In genomic region chr9:126223798-126224531, GRCh38 we compare ENCODE assay signal across 23 cellular contexts.
"Had no signal": no experiment of that assay in that cellular context is flagged by ENCODE, and none has a peak within 500 bp of the region (broad histone marks: within the 10 kb centered on the region; RNA-seq: fewer than 3 reads in every experiment).

No MANE protein-coding gene starts in this region.

- ATAC-seq: effector memory CD8-positive, alpha-beta T cell; gastroesophageal sphincter had no signal

- H3K27ac ChIP-seq: epithelial cell of prostate, esophagus squamous epithelium, gastroesophageal sphincter, left ventricle myocardium inferior, lower lobe of right lung, neutrophil, right atrium auricular region, sigmoid colon, skin epidermis, stomach, thoracic aorta, transverse colon had no signal

- H3K4me3 Mint-ChIP-seq: dendritic cell treated with granulocyte-macrophage colony-stimulating factor and Interleukin-4, amounts not matched to agents 40 ng/mL and 50 ng/mL, for 4 days; effector memory CD8-positive, alpha-beta T cell; immature natural killer cell; nephron had no signal

- H3K4me1 ChIP-seq: transverse colon had no signal

- H3K36me3 ChIP-seq: esophagus squamous epithelium, gastroesophageal sphincter, left ventricle myocardium inferior, lower lobe of right lung, neutrophil, right atrium auricular region, sigmoid colon, stomach, thoracic aorta, transverse colon had no signal

- DNase-seq: effector memory CD8-positive, alpha-beta T cell; esophagus squamous epithelium; foreskin fibroblast; glutamatergic neuron; immature natural killer cell; left ventricle myocardium inferior; lower lobe of right lung; mesenchymal stem cell; naive B cell; posterior cingulate gyrus; sigmoid colon; stimulated activated naive CD4-positive, alpha-beta T cell; stomach; substantia nigra; transverse colon had no signal

- H3K9me3 Mint-ChIP-seq: dendritic cell treated with granulocyte-macrophage colony-stimulating factor and Interleukin-4, amounts not matched to agents 40 ng/mL and 50 ng/mL, for 4 days; effector memory CD8-positive, alpha-beta T cell; immature natural killer cell had no signal

- H3K4me3 ChIP-seq: esophagus squamous epithelium, gastroesophageal sphincter, left ventricle myocardium inferior, lower lobe of right lung, right atrium auricular region, sigmoid colon, skin epidermis, stomach, thoracic aorta, transverse colon had no signal

- H3K4me1 Mint-ChIP-seq: immature natural killer cell, nephron had no signal

- H3K9me3 ChIP-seq: lower lobe of right lung, neutrophil, thoracic aorta, transverse colon had no signal

- H3K27ac Mint-ChIP-seq: dendritic cell treated with granulocyte-macrophage colony-stimulating factor and Interleukin-4, amounts not matched to agents 40 ng/mL and 50 ng/mL, for 4 days; effector memory CD8-positive, alpha-beta T cell; immature natural killer cell; naive B cell; nephron had no signal

- H3K36me3 Mint-ChIP-seq: immature natural killer cell had no signal
